ENCODE assay signal across 19 cellular contexts in the genomic region with DNA sequence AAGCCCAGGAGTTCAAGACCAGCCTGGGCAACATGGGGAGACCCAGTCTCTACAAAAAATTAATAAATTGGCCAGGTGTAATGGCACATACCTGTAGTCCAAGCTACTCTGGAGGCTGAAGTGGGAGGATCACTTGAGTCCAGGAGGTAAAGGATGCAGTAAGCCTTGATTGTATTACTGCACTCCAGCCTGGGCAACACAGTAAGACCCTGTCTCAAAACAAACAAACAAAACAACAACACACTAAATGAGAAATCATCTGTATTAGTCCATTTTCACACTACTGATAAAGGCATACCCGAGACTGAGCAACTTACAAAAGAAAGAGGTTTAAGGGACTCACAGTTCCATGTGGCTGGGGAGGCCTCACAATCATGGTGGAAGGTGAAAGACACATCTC. TPM values are rescaled to one million over a fixed set of nuclear protein-coding genes. Genes with fewer than 3 reads are reported as not detected.
DNase-seq lines count a peak whose midpoint lies in the region; ATAC-seq and TF ChIP-seq lines count a peak whose summit lies in the region.
"Had no signal": no experiment of that assay in that cellular context is flagged by ENCODE, and none has a peak within 500 bp of the region (broad histone marks: within the 10 kb centered on the region; RNA-seq: fewer than 3 reads in every experiment).

No MANE protein-coding gene starts in this region.

- H3K9me3 ChIP-seq in IMR-90 (ENCODE audit: control insufficient read depth, insufficient read depth, low read length): no peaks in the 10 kb centered on the region
- H3K9me3 ChIP-seq in parathyroid adenoma (ENCODE audit: control insufficient read depth, low read length): no peaks in the 10 kb centered on the region
- H3K9me3 ChIP-seq: BE2C had no signal

- peaks cover 0 to 4% of the 10 kb centered on the region in 2 experiments; a peak in 3 of 4 replicates for H3K79me1 ChIP-seq in IMR-90 (ENCODE audit: low read depth in 1 of 2, low read length in 2 of 2)

- POLR2A ChIA-PET in IMR-90 (lab: Charles Lee; ENCODE audit: unreplicated experiment): no interaction called here
- POLR2A ChIA-PET in WTC11 (lab: Charles Lee): no interaction called here

- no peaks in the 10 kb centered on the region; the same call in 1 of the 2 replicates for H4K20me1 ChIP-seq in IMR-90 (ENCODE audit: insufficient read depth, low read length)

- DNase-seq in IMR-90 (no peak), WTC11 (ENCODE audit: low spot score) (no peak), type B pancreatic cell (ENCODE audit: extremely low spot score, unreplicated experiment) (no peak), NCI-H526 treated with DMSO at 0.1 percent for 48 hours (lab: John Stamatoyannopoulos, UW) (no peak), glomerular visceral epithelial cell (ENCODE audit: extremely low spot score) (no peak)
- DNase-seq: BE2C; DMS53; GDM1; KBM-7; NCI-H1092; NCI-H1436 treated with DMSO at 0.1 percent for 48 hours; NCI-H2029 treated with DMSO at 0.1 percent for 48 hours; NCI-H226; NCI-H510A treated with DMSO at 0.1 percent for 48 hours; NCI-H774; NK-92 treated with Interleukin-12 subunit alpha and Interleukin-12 subunit beta, amount 100 ng/mL, for 24 hours had no signal

- H3K27me3 ChIP-seq in IMR-90 (ENCODE audit: control insufficient read depth, insufficient read depth, low read length): peaks cover 4% of the 10 kb centered on the region; the same call in 1 of the 2 replicates
- no peaks in the 10 kb centered on the region for H3K27me3 ChIP-seq in parathyroid adenoma (ENCODE audit: control insufficient read depth, insufficient read depth, low read length)
- H3K27me3 ChIP-seq: BE2C had no signal

- H3K14ac ChIP-seq in IMR-90 (replicated peaks; ENCODE audit: low read depth, low read length): no peak overlapping the region

- no peak for TF ChIP-seq RAD21 in IMR-90 (IDR thresholded peaks at IDR 0.05; ENCODE audit: low read length)

- no peak for ATAC-seq in IMR-90 (ENCODE audit: low read depth)
- no peak for ATAC-seq in WTC11
- no peak for ATAC-seq in activated CD4-positive, CD25-positive, alpha-beta regulatory T cell treated with anti-CD3 and anti-CD28 coated beads, Interleukin-2, amount 50 U/mL, for 24 hours
- ATAC-seq: HCT116 had no signal

- H3K18ac ChIP-seq in IMR-90 (ENCODE audit: low read depth, low read length): no peak overlapping the region

- no peak overlapping the region for H2BK15ac ChIP-seq in IMR-90 (ENCODE audit: low read depth, low read length)

- no TSS peak for BruUV-seq in IMR-90 (replicated peaks; lab: Mats Ljungman, UMichigan)

- H3K4me3 Mint-ChIP-seq in WTC11 (no peak overlapping the region), type B pancreatic cell (peak overlapping the region; percentile 53)

- TF ChIP-seq CTCF in IMR-90 (conservative IDR thresholded peaks at IDR 0.05; ENCODE audit: low read depth, low read length) (no peak), WTC11 (IDR thresholded peaks at IDR 0.05) (no peak), parathyroid adenoma (IDR thresholded peaks at IDR 0.05) (no peak), type B pancreatic cell (conservative IDR thresholded peaks at IDR 0.05) (no peak)

- H3K4me2 ChIP-seq in IMR-90 (ENCODE audit: low read depth, low read length) (no peak overlapping the region), parathyroid adenoma (ENCODE audit: low read length) (no peak overlapping the region)

- no peak overlapping the region for H2AK9ac ChIP-seq in IMR-90 (replicated peaks; ENCODE audit: low read depth, low read length, poor library complexity)

- H3K36me3 Mint-ChIP-seq in WTC11 (peaks cover 9% of the 10 kb centered on the region), type B pancreatic cell (no peaks in the 10 kb centered on the region)

- no peaks in the 10 kb centered on the region for H3K36me3 ChIP-seq in IMR-90 (ENCODE audit: control insufficient read depth, insufficient read depth, low read length)
- no peaks in the 10 kb centered on the region for H3K36me3 ChIP-seq in parathyroid adenoma (ENCODE audit: control insufficient read depth, insufficient read depth, low read length)
- H3K36me3 ChIP-seq: BE2C had no signal

- H3K9me3 Mint-ChIP-seq in WTC11 (no peaks in the 10 kb centered on the region), type B pancreatic cell (no peaks in the 10 kb centered on the region)

- H3K27me3 Mint-ChIP-seq in WTC11 (ENCODE audit: low read depth) (no peaks in the 10 kb centered on the region), type B pancreatic cell (peaks cover 3% of the 10 kb centered on the region)

- no peak overlapping the region for H3K4me3 ChIP-seq in IMR-90 (ENCODE audit: insufficient read depth, low read depth, low read length)
- H3K4me3 ChIP-seq in parathyroid adenoma (ENCODE audit: low read depth, low read length): no peak overlapping the region

- no peak overlapping the region for H3K56ac ChIP-seq in IMR-90 (ENCODE audit: extremely low read depth, insufficient read depth, low read length)

- H3K4me1 ChIP-seq in IMR-90 (ENCODE audit: control insufficient read depth, insufficient read depth, low read length) (peaks cover 8% of the 10 kb centered on the region), parathyroid adenoma (peaks cover 7% of the 10 kb centered on the region)

- no peak overlapping the region for H3K27ac Mint-ChIP-seq in WTC11
- H3K27ac Mint-ChIP-seq in type B pancreatic cell: no peak overlapping the region

- 0 out of 2 replicates have a peak overlapping the region, but pooled peaks have one; percentile 31 for H2AK5ac ChIP-seq in IMR-90 (ENCODE audit: low read depth, low read length)

- no peak overlapping the region for H4K5ac ChIP-seq in IMR-90 (ENCODE audit: low read depth, low read length)

- H3K9me1 ChIP-seq in IMR-90 (ENCODE audit: insufficient read depth, low read length): no peaks in the 10 kb centered on the region

- peaks cover 12% of the 10 kb centered on the region for H3K4me1 Mint-ChIP-seq in WTC11
- peaks cover 11% of the 10 kb centered on the region for H3K4me1 Mint-ChIP-seq in type B pancreatic cell (ENCODE audit: unreplicated experiment)

- no peak overlapping the region for H2AFZ ChIP-seq in IMR-90 (replicated peaks; ENCODE audit: low read length, poor library complexity)
- H2AFZ ChIP-seq in parathyroid adenoma: peak overlapping the region; percentile 23

- H3K27ac ChIP-seq in IMR-90 (ENCODE audit: insufficient read depth, low read length): no peak overlapping the region
- H3K27ac ChIP-seq in parathyroid adenoma: peak overlapping the region; percentile 75

- intact Hi-C loops in IMR-90 (cut with micrococcal nuclease): no loop called here

- dilution Hi-C loops in IMR-90 (cut with HindIII; ENCODE audit: low sequenced_read_pairs, unreplicated experiment): no loop called here

- no peak overlapping the region for H3K4ac ChIP-seq in IMR-90 (ENCODE audit: low read depth, low read length)

- in situ Hi-C loops in IMR-90 (cut with MboI; ENCODE audit: low sequenced_read_pairs): no loop called here

- TF ChIP-seq POLR2A in IMR-90 (IDR thresholded peaks at IDR 0.05; ENCODE audit: low read depth, low read length): no peak

- H2BK20ac ChIP-seq in IMR-90 (ENCODE audit: low read depth, low read length): 0 out of 2 replicates have a peak overlapping the region, but pooled peaks have one; percentile 3

- CTCF ChIA-PET in IMR-90 (lab: Yijun Ruan, JAX) (interaction anchor here (0.7 kb wide), 1 partner anchor 19 kb away, joined by 5 read pairs; no protein-coding TSS in a partner anchor), WTC11 (lab: Charles Lee) (interaction anchor here (0.6 kb wide), 1 partner anchor 130 kb away, joined by 5 read pairs; a partner anchor contains a TSS)

- no peak overlapping the region for H3K9ac ChIP-seq in IMR-90 (ENCODE audit: low read depth, low read length)
- no peak overlapping the region for H3K9ac ChIP-seq in parathyroid adenoma

- no peak overlapping the region for H3K23ac ChIP-seq in IMR-90 (ENCODE audit: low read depth, low read length)

- H2BK5ac ChIP-seq in IMR-90 (ENCODE audit: low read depth, low read length, poor library complexity, severe bottlenecking): no peak overlapping the region

- no CpG with 5 or more reads among the region's 1 CpG for WGBS in IMR-90 (ENCODE audit: extremely low coverage in 2 of 2, insufficient read length in 1 of 2), 2 experiments

- H3K79me2 ChIP-seq in parathyroid adenoma: no peaks in the 10 kb centered on the region

- H2BK120ac ChIP-seq in IMR-90 (ENCODE audit: low read depth, low read length): no peak overlapping the region

- no peak overlapping the region for H4K8ac ChIP-seq in IMR-90 (ENCODE audit: low read depth in 2 of 2, low read length in 2 of 2)

- H4K91ac ChIP-seq in IMR-90 (ENCODE audit: insufficient read depth, low read depth, low read length): no peak overlapping the region

TF ChIP-seq in IMR-90, 13 proteins besides CTCF, POLR2A, EP300 and RAD21 (continues in another document):
- TF ChIP-seq MXI1 (IDR thresholded peaks at IDR 0.05; ENCODE audit: borderline replicate concordance, low read depth, low read length) (no peak), CEBPB (IDR thresholded peaks at IDR 0.05; ENCODE audit: low read depth, low read length) (no peak), NFE2L2 (IDR thresholded peaks at IDR 0.05; ENCODE audit: low read depth, low read length) (no peak), RCOR1 (IDR thresholded peaks at IDR 0.05; ENCODE audit: insufficient replicate concordance, low read length) (no peak)

TF ChIP-seq in WTC11, 78 proteins besides CTCF, POLR2A, EP300 and RAD21:
- TF ChIP-seq HMGA2 (CRISPR knock-in tag; IDR thresholded peaks at IDR 0.05): no peak
- TF ChIP-seq ZNF121 (CRISPR knock-in tag; IDR thresholded peaks at IDR 0.05): 0 out of 2 replicates have a peak, but pooled peaks have one; percentile 30

RNA-seq across cellular contexts. Expression of a gene that starts 4.7 kb away (rescaled TPM):
- total RNA-seq in IMR-90 (2012; rRNA removed) (2.7 and 3.1 TPM in 2 replicates), WTC11 (2021) (40.5 to 49.4 TPM (median 44.4 TPM) in 3 replicates), type B pancreatic cell (ENCODE audit: low replicate concordance) (28.4 and 44.5 TPM in 2 replicates)
- polyA plus RNA-seq in IMR-90 (2012; rRNA removed): 9.5 and 10.8 TPM in 2 replicates
- polyA plus RNA-seq in IMR-90 (2012; cell fraction: cytosol; rRNA removed): 5.9 and 8.8 TPM in 2 replicates
- polyA plus RNA-seq in IMR-90 (2012; cell fraction: nucleus; rRNA removed; ENCODE audit: low replicate concordance): 29.1 and 35.2 TPM in 2 replicates

RNA-seq across cellular contexts. Expression of a gene that starts 52.1 kb away (rescaled TPM):
- total RNA-seq in IMR-90 (2012; rRNA removed) (5.6 and 6.1 TPM in 2 replicates), WTC11 (2021) (14.6 to 19.7 TPM (median 15.8 TPM) in 3 replicates), type B pancreatic cell (ENCODE audit: low replicate concordance) (22.2 and 30.9 TPM in 2 replicates)
- polyA plus RNA-seq in IMR-90 (2012; rRNA removed): 7.9 and 8.6 TPM in 2 replicates
- 6.7 and 7.3 TPM in 2 replicates for polyA plus RNA-seq in IMR-90 (2012; cell fraction: cytosol; rRNA removed)
- 6.3 and 6.4 TPM in 2 replicates for polyA plus RNA-seq in IMR-90 (2012; cell fraction: nucleus; rRNA removed; ENCODE audit: low replicate concordance)
